25 cellular contexts compared by ENCODE assay signal in genomic region chr1:219527994-219528393, GRCh38.
"Had no signal": no experiment of that assay in that cellular context is flagged by ENCODE, and none has a peak within 500 bp of the region (broad histone marks: within the 10 kb centered on the region; RNA-seq: fewer than 3 reads in every experiment).

No MANE protein-coding gene starts in this region.

- H3K27me3 Mint-ChIP-seq: progenitor cell of endocrine pancreas; stimulated activated naive CD8-positive, alpha-beta T cell treated with anti-CD3 and anti-CD28 coated beads, Interleukin-15, amount 100 ng/mL, for 72 hours had no signal

- H3K9ac ChIP-seq: parathyroid adenoma had no signal

- H3K4me3 Mint-ChIP-seq: mesothelial cell of epicardium; naive thymus-derived CD4-positive, alpha-beta T cell; nephron progenitor cell; stimulated activated naive CD8-positive, alpha-beta T cell treated with anti-CD3 and anti-CD28 coated beads, Interleukin-15, amount 100 ng/mL, for 72 hours had no signal

- H3K4me1 Mint-ChIP-seq: naive thymus-derived CD4-positive, alpha-beta T cell; stimulated activated naive CD8-positive, alpha-beta T cell treated with anti-CD3 and anti-CD28 coated beads, Interleukin-15, amount 100 ng/mL, for 72 hours had no signal

- H3K36me3 ChIP-seq: gastrocnemius medialis, heart left ventricle, left lung, suprapubic skin, transverse colon, upper lobe of right lung, uterus had no signal

- H3K9me3 ChIP-seq: gastrocnemius medialis, heart left ventricle, left lung, suprapubic skin, transverse colon, upper lobe of right lung, uterus had no signal

- ATAC-seq: gastrocnemius medialis; heart left ventricle; left cardiac atrium; left lung; naive thymus-derived CD4-positive, alpha-beta T cell; sciatic nerve; stimulated activated naive CD8-positive, alpha-beta T cell treated with anti-CD3 and anti-CD28 coated beads, Interleukin-15, amount 100 ng/mL, for 72 hours; upper lobe of right lung had no signal

- H3K27ac ChIP-seq: gastrocnemius medialis, heart left ventricle, left lung, parathyroid adenoma, suprapubic skin, transverse colon, upper lobe of right lung, uterus had no signal

- DNase-seq: cortex of kidney; foreskin fibroblast; gastrocnemius medialis; heart left ventricle; hippocampal formation; left cardiac atrium; left lung; mesenchymal stem cell; naive thymus-derived CD4-positive, alpha-beta T cell; nephron progenitor cell; stimulated activated CD4-positive, alpha-beta T cell treated with anti-CD3 and anti-CD28 coated beads, Interleukin-12 subunit alpha, Interleukin-12 subunit beta, amount 100 ng/mL, for 4 hours; stimulated activated CD4-positive, alpha-beta T cell treated with anti-CD3 and anti-CD28 coated beads, Interleukin-1b, Interleukin-23, amount 100 ng/mL, for 48 hours; stimulated activated CD4-positive, alpha-beta T cell treated with anti-CD3 and anti-CD28 coated beads, Interleukin-4, amount 100 ng/mL, for 1 hour; stimulated activated CD8-positive, alpha-beta memory T cell treated with anti-CD3 and anti-CD28 coated beads, Interleukin-4, amount 100 ng/mL, for 48 hours; stimulated activated naive CD4-positive, alpha-beta T cell; stimulated activated naive CD8-positive, alpha-beta T cell treated with anti-CD3 and anti-CD28 coated beads, Interleukin-15, amount 100 ng/mL, for 72 hours; transverse colon; upper lobe of right lung; uterus had no signal

- H3K27ac Mint-ChIP-seq: mesothelial cell of epicardium; naive thymus-derived CD4-positive, alpha-beta T cell; progenitor cell of endocrine pancreas; stimulated activated naive CD8-positive, alpha-beta T cell treated with anti-CD3 and anti-CD28 coated beads, Interleukin-15, amount 100 ng/mL, for 72 hours had no signal

- H3K36me3 Mint-ChIP-seq: mesothelial cell of epicardium; naive thymus-derived CD4-positive, alpha-beta T cell had no signal

- H3K4me3 ChIP-seq: gastrocnemius medialis, heart left ventricle, left lung, smooth muscle cell, suprapubic skin, transverse colon, upper lobe of right lung, uterus had no signal
